ENCODE assay signal across 27 cellular contexts in the genomic region with DNA sequence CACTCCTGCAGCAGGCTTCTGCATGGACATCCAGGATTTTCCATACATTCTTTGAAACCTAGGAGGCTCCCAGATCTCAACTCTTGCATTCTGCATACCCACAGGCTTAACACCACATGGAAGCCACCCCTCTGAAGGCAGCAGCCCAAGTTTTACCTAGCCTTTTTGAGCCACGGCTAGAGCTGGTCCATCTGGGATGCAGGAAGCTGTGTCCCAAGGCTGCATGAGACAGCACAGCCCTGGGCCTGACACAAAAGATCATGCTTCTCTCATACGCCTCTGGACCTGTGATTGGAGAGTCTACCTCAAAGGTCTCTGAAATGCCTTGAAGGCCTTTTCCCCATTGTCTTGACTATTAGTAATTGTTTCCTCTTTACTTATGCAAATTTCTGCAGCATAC. TPM values are rescaled to one million over a fixed set of nuclear protein-coding genes. Genes with fewer than 3 reads are reported as not detected.
"Had no signal": no experiment of that assay in that cellular context is flagged by ENCODE, and none has a peak within 500 bp of the region (broad histone marks: within the 10 kb centered on the region; RNA-seq: fewer than 3 reads in every experiment).

No MANE protein-coding gene starts in this region.

- H3K4me3 ChIP-seq: gastrocnemius medialis, heart left ventricle, hepatocyte, left lung, prostate gland, right atrium auricular region, testis, tibial artery had no signal

- DNase-seq: cortex of kidney; effector memory CD8-positive, alpha-beta T cell; foreskin fibroblast; gastrocnemius medialis; heart left ventricle; left cardiac atrium; left lung; naive thymus-derived CD8-positive, alpha-beta T cell; nephron progenitor cell; nucleus accumbens; stimulated activated CD4-positive, alpha-beta T cell treated with anti-CD3 and anti-CD28 coated beads, Interleukin-2, amount 100 ng/mL, for 24 hours; stimulated activated CD4-positive, alpha-beta T cell treated with anti-CD3 and anti-CD28 coated beads, Interleukin-4, amount 100 ng/mL, for 24 hours; stimulated activated naive CD8-positive, alpha-beta T cell treated with anti-CD3 and anti-CD28 coated beads, Interleukin-15, Interleukin-2, amounts not matched to agents 100 U/mL and 50 U/mL, for 24 hours; substantia nigra; testis; tibial artery had no signal

- H3K27ac ChIP-seq: gastrocnemius medialis, heart left ventricle, hepatocyte, left lung, prostate gland, right atrium auricular region, testis, tibial artery had no signal

- ATAC-seq: effector memory CD8-positive, alpha-beta T cell; esophagus mucosa; gastrocnemius medialis; heart left ventricle; left cardiac atrium; left lung; naive thymus-derived CD8-positive, alpha-beta T cell; sciatic nerve; stimulated activated effector memory CD8-positive, alpha-beta T cell treated with anti-CD3 and anti-CD28 coated beads, Interleukin-12 subunit alpha, Interleukin-12 subunit beta, amount 100 ng/mL, for 72 hours; stimulated activated naive CD8-positive, alpha-beta T cell treated with anti-CD3 and anti-CD28 coated beads, Interleukin-15, Interleukin-2, amounts not matched to agents 100 U/mL and 50 U/mL, for 24 hours had no signal

- H3K27ac Mint-ChIP-seq: effector memory CD8-positive, alpha-beta T cell; naive thymus-derived CD8-positive, alpha-beta T cell; nephron progenitor cell; stimulated activated effector memory CD8-positive, alpha-beta T cell treated with anti-CD3 and anti-CD28 coated beads, Interleukin-12 subunit alpha, Interleukin-12 subunit beta, amount 100 ng/mL, for 72 hours; type B pancreatic cell had no signal

- H3K4me1 ChIP-seq: gastrocnemius medialis, heart left ventricle, left lung, prostate gland, right atrium auricular region, testis, tibial artery had no signal

- H3K27me3 ChIP-seq: gastrocnemius medialis, heart left ventricle, hepatocyte, left lung, right atrium auricular region, testis, tibial artery had no signal

- H3K4me2 ChIP-seq: hepatocyte had no signal

- H3K36me3 Mint-ChIP-seq: naive thymus-derived CD8-positive, alpha-beta T cell; stimulated activated effector memory CD8-positive, alpha-beta T cell treated with anti-CD3 and anti-CD28 coated beads, Interleukin-12 subunit alpha, Interleukin-12 subunit beta, amount 100 ng/mL, for 72 hours; type B pancreatic cell had no signal

- H3K4me3 Mint-ChIP-seq: effector memory CD8-positive, alpha-beta T cell; naive thymus-derived CD8-positive, alpha-beta T cell; nephron progenitor cell; stimulated activated effector memory CD8-positive, alpha-beta T cell treated with anti-CD3 and anti-CD28 coated beads, Interleukin-12 subunit alpha, Interleukin-12 subunit beta, amount 100 ng/mL, for 72 hours; type B pancreatic cell had no signal

- H3K9me3 Mint-ChIP-seq: effector memory CD8-positive, alpha-beta T cell; stimulated activated effector memory CD8-positive, alpha-beta T cell treated with anti-CD3 and anti-CD28 coated beads, Interleukin-12 subunit alpha, Interleukin-12 subunit beta, amount 100 ng/mL, for 72 hours; type B pancreatic cell had no signal

- H3K9me3 ChIP-seq: gastrocnemius medialis, heart left ventricle, left lung, prostate gland, right atrium auricular region, testis, tibial artery had no signal

- H3K4me1 Mint-ChIP-seq: naive thymus-derived CD8-positive, alpha-beta T cell; stimulated activated effector memory CD8-positive, alpha-beta T cell treated with anti-CD3 and anti-CD28 coated beads, Interleukin-12 subunit alpha, Interleukin-12 subunit beta, amount 100 ng/mL, for 72 hours had no signal

- H2AFZ ChIP-seq: hepatocyte had no signal

- H3K27me3 Mint-ChIP-seq: type B pancreatic cell had no signal

- H3K79me2 ChIP-seq: hepatocyte had no signal

- H3K36me3 ChIP-seq: gastrocnemius medialis, heart left ventricle, left lung, prostate gland, right atrium auricular region, tibial artery had no signal

RNA-seq across cellular contexts. Expression of gene RPRM, which starts 53.6 kb away (rescaled TPM):
- total RNA-seq: dermis microvascular lymphatic vessel endothelial cell; esophagus mucosa; gastrocnemius medialis; lung microvascular endothelial cell; myocyte; naive thymus-derived CD8-positive, alpha-beta T cell; osteocyte had no signal
- polyA plus RNA-seq: heart left ventricle had no signal
